ENCODE assay signal across 1 cellular context in the genomic region with DNA sequence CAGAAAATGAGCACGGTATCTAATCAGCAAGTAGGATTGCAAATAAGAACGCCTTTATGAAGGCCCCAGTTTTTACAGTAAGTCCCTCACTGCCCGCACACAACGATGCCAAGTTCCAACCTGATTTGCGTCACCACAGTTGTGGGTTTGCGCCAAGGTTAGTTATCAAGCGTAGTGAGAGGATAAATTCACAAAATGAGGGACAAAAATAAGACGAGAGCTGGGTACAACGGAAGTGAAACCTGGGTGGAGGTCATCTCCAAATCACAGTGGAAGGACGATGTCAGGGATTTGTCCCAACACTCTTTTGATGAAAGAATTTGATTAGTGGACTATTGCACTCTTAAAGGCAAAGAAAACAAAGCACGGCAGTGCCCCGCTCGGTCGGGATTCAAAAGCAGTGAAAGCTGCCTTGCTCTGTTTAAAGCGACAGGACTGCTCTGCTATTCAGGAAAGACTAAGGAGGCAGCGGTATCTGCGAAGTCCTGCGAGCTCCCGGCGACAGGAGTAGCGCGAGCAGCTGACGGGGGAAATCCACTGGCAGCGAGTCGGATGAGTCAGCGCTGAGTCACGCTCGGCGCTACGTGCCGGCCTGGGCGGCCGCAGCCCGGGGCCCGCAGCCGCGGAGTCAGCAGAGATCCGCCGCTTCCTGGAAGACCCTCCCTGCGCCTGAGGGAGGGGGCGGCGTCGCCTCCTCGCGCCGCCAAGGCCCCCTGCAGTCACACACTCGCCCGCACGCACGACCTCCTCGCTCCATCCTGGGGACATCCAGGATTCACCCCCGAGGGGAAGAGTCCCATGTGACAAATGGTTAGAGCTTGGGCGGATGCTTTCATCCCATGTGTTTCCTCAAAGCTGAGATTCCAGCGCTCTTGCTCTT.
TF ChIP-seq lines count a peak whose summit lies in the region.

No MANE protein-coding gene starts in this region.

TF ChIP-seq in GM12878, 131 proteins besides CTCF, POLR2A, EP300 and RAD21 (continued from another document):
- TF ChIP-seq, protein P1, sequence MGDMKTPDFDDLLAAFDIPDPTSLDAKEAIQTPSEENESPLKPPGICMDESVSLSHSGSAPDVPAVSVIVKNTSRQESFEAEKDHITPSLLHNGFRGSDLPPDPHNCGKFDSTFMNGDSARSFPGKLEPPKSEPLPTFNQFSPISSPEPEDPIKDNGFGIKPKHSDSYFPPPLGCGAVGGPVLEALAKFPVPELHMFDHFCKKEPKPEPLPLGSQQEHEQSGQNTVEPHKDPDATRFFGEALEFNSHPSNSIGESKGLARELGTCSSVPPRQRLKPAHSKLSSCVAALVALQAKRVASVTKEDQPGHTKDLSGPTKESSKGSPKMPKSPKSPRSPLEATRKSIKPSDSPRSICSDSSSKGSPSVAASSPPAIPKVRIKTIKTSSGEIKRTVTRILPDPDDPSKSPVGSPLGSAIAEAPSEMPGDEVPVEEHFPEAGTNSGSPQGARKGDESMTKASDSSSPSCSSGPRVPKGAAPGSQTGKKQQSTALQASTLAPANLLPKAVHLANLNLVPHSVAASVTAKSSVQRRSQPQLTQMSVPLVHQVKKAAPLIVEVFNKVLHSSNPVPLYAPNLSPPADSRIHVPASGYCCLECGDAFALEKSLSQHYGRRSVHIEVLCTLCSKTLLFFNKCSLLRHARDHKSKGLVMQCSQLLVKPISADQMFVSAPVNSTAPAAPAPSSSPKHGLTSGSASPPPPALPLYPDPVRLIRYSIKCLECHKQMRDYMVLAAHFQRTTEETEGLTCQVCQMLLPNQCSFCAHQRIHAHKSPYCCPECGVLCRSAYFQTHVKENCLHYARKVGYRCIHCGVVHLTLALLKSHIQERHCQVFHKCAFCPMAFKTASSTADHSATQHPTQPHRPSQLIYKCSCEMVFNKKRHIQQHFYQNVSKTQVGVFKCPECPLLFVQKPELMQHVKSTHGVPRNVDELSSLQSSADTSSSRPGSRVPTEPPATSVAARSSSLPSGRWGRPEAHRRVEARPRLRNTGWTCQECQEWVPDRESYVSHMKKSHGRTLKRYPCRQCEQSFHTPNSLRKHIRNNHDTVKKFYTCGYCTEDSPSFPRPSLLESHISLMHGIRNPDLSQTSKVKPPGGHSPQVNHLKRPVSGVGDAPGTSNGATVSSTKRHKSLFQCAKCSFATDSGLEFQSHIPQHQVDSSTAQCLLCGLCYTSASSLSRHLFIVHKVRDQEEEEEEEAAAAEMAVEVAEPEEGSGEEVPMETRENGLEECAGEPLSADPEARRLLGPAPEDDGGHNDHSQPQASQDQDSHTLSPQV (IDR thresholded peaks at IDR 0.05), result no peak
- TF ChIP-seq, protein P2, sequence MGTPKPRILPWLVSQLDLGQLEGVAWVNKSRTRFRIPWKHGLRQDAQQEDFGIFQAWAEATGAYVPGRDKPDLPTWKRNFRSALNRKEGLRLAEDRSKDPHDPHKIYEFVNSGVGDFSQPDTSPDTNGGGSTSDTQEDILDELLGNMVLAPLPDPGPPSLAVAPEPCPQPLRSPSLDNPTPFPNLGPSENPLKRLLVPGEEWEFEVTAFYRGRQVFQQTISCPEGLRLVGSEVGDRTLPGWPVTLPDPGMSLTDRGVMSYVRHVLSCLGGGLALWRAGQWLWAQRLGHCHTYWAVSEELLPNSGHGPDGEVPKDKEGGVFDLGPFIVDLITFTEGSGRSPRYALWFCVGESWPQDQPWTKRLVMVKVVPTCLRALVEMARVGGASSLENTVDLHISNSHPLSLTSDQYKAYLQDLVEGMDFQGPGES (IDR thresholded peaks at IDR 0.05), result no peak
- TF ChIP-seq EGR1 (IDR thresholded peaks at IDR 0.05; ENCODE audit: borderline replicate concordance in 1 of 2, low read depth in 2 of 2, low read length in 2 of 2), result no peak
- 0 out of 2 replicates have a peak, but pooled peaks have one; percentile 40 for TF ChIP-seq FOXM1 (IDR thresholded peaks at IDR 0.05; ENCODE audit: low read depth, low read length)
- 0 out of 4 replicates have a peak, but pooled peaks of 1 of the 2 experiments have one; percentile 10 for TF ChIP-seq SRF (IDR thresholded peaks at IDR 0.05; ENCODE audit: low read depth in 2 of 2, low read length in 2 of 2)
- 0 out of 2 replicates have a peak, but pooled peaks have one; percentile 34 for TF ChIP-seq TAF1 (IDR thresholded peaks at IDR 0.05; ENCODE audit: borderline replicate concordance, low read depth, low read length)
- peak; percentile 94 for TF ChIP-seq IKZF1 (conservative IDR thresholded peaks at IDR 0.05)
- peak; percentile 86; the same call in 1 of the 2 replicates for TF ChIP-seq EED (IDR thresholded peaks at IDR 0.05; ENCODE audit: low read depth)
- TF ChIP-seq CREB1 (IDR thresholded peaks at IDR 0.05; ENCODE audit: low read depth), result peak; percentile 74
- no peak for TF ChIP-seq SUPT20H (IDR thresholded peaks at IDR 0.05; ENCODE audit: borderline replicate concordance, control insufficient read depth, low read depth, low read length)
- TF ChIP-seq, protein P3, sequence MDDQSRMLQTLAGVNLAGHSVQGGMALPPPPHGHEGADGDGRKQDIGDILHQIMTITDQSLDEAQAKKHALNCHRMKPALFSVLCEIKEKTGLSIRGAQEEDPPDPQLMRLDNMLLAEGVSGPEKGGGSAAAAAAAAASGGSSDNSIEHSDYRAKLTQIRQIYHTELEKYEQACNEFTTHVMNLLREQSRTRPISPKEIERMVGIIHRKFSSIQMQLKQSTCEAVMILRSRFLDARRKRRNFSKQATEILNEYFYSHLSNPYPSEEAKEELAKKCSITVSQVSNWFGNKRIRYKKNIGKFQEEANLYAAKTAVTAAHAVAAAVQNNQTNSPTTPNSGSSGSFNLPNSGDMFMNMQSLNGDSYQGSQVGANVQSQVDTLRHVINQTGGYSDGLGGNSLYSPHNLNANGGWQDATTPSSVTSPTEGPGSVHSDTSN (IDR thresholded peaks at IDR 0.05; ENCODE audit: insufficient replicate concordance, low read depth, low read length), result peak; percentile 41
- peak; percentile 35; the same call in 1 of the 2 replicates for TF ChIP-seq SREBF1 (IDR thresholded peaks at IDR 0.05; ENCODE audit: low read length)
- TF ChIP-seq BCL11A (IDR thresholded peaks at IDR 0.05; ENCODE audit: low read depth, low read length), result peak; percentile 80; the same call in 1 of the 2 replicates
- peak; percentile 64 for TF ChIP-seq MTA2 (IDR thresholded peaks at IDR 0.05; ENCODE audit: low read depth)
- TF ChIP-seq LARP7 (IDR thresholded peaks at IDR 0.05), result peak; percentile 66; the same call in 1 of the 2 replicates
- TF ChIP-seq EZH2 (IDR thresholded peaks at IDR 0.05; ENCODE audit: borderline replicate concordance, control insufficient read depth, low read depth, low read length), result no peak
- TF ChIP-seq RFX5 (IDR thresholded peaks at IDR 0.05; ENCODE audit: low read depth, low read length), result 0 out of 2 replicates have a peak, but pooled peaks have one; percentile 42
